24 cellular contexts compared by ENCODE assay signal in the genomic region with DNA sequence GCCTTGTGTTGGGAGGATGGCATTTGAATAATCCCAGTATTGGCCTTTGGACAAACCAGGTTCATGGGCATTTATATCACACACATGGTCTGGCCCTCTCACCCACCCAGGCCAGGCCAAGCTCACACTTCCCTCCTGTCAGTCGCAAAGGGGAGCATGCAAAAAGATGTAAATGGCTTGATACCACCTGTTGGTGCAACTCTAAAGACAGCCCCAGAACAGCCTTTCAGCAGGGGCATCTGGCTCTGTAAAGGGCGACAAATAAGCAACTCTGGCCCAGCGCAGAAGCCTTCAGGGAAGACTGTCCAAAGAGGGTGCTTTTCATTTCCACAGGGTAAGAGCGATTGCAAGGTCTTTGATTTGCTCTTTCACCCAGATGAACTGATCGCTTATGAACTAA.
"Had no signal": no experiment of that assay in that cellular context is flagged by ENCODE, and none has a peak within 500 bp of the region (broad histone marks: within the 10 kb centered on the region; RNA-seq: fewer than 3 reads in every experiment).

No MANE protein-coding gene starts in this region.

- ATAC-seq: activated T-cell treated with anti-CD3 and anti-CD28 coated beads, Interleukin-2, amount 50 U/mL, for 72 hours; T-helper 17 cell had no signal

- H3K36me3 ChIP-seq: Peyer's patch had no signal

- DNase-seq: activated B cell treated with CpG ODN at 0.5 μM for 24 hours; activated CD4-positive, alpha-beta memory T cell treated with anti-CD3 and anti-CD28 coated beads for 36 hours; activated CD4-positive, alpha-beta T cell treated with anti-CD3 and anti-CD28 coated beads for 1 hour; activated CD4-positive, alpha-beta T cell treated with anti-CD3 and anti-CD28 coated beads, Interleukin-2, amount 10 ng/mL, durations not matched to agents 24 days and 14 days; activated naive CD4-positive, alpha-beta T cell treated with anti-CD3 and anti-CD28 coated beads, Interleukin-2, amount 50 U/mL, for 16 hours; activated naive CD8-positive, alpha-beta T cell treated with anti-CD3 and anti-CD28 coated beads, Interleukin-2, amount 10 ng/mL, durations not matched to agents 7 days and 5 days; activated T-cell treated with anti-CD3 and anti-CD28 coated beads for 4 hours; activated T-cell treated with anti-CD3 and anti-CD28 coated beads, Interleukin-2, amount 50 U/mL, for 72 hours; anterior cingulate cortex; caudate nucleus; NCI-H1092; NCI-H1417; NCI-H1930; NCI-H2171; NCI-H2227 treated with DMSO at 0.1 percent for 48 hours; NCI-H526 treated with DMSO at 0.1 percent for 48 hours; NCI-H82; Peyer's patch; SHP77; T-helper 17 cell; T-helper 9 cell had no signal

- H3K27ac Mint-ChIP-seq: activated B cell treated with CpG ODN at 0.5 μM for 24 hours; activated CD4-positive, alpha-beta memory T cell treated with anti-CD3 and anti-CD28 coated beads for 36 hours; activated CD4-positive, alpha-beta T cell treated with anti-CD3 and anti-CD28 coated beads, Interleukin-2, amount 10 ng/mL, durations not matched to agents 24 days and 14 days; activated naive CD8-positive, alpha-beta T cell treated with anti-CD3 and anti-CD28 coated beads, Interleukin-2, amount 10 ng/mL, durations not matched to agents 7 days and 5 days; activated T-cell treated with anti-CD3 and anti-CD28 coated beads, Interleukin-2, amount 50 U/mL, for 72 hours; T-helper 17 cell had no signal

- H3K4me1 ChIP-seq: breast epithelium, Peyer's patch had no signal

- H3K4me3 ChIP-seq: breast epithelium, Peyer's patch had no signal

- H3K27me3 ChIP-seq: adrenal gland, breast epithelium, Peyer's patch had no signal

- H3K4me1 Mint-ChIP-seq: activated B cell treated with CpG ODN at 0.5 μM for 24 hours had no signal

- H3K4me3 Mint-ChIP-seq: activated B cell treated with CpG ODN at 0.5 μM for 24 hours; activated CD4-positive, alpha-beta memory T cell treated with anti-CD3 and anti-CD28 coated beads for 36 hours; activated CD4-positive, alpha-beta T cell treated with anti-CD3 and anti-CD28 coated beads, Interleukin-2, amount 10 ng/mL, durations not matched to agents 24 days and 14 days; activated naive CD8-positive, alpha-beta T cell treated with anti-CD3 and anti-CD28 coated beads, Interleukin-2, amount 10 ng/mL, durations not matched to agents 7 days and 5 days; activated T-cell treated with anti-CD3 and anti-CD28 coated beads, Interleukin-2, amount 50 U/mL, for 72 hours; T-helper 17 cell had no signal

- H3K9me3 ChIP-seq: adrenal gland, breast epithelium, Peyer's patch had no signal

- H3K27ac ChIP-seq: breast epithelium, Peyer's patch, RWPE1 had no signal

- H3K27me3 Mint-ChIP-seq: activated B cell treated with CpG ODN at 0.5 μM for 24 hours; activated CD4-positive, alpha-beta memory T cell treated with anti-CD3 and anti-CD28 coated beads for 36 hours; activated CD4-positive, alpha-beta T cell treated with anti-CD3 and anti-CD28 coated beads, Interleukin-2, amount 10 ng/mL, durations not matched to agents 24 days and 14 days; activated naive CD8-positive, alpha-beta T cell treated with anti-CD3 and anti-CD28 coated beads, Interleukin-2, amount 10 ng/mL, durations not matched to agents 7 days and 5 days; T-helper 17 cell had no signal

- H3K9me3 Mint-ChIP-seq: activated B cell treated with CpG ODN at 0.5 μM for 24 hours; activated CD4-positive, alpha-beta memory T cell treated with anti-CD3 and anti-CD28 coated beads for 36 hours; activated CD4-positive, alpha-beta T cell treated with anti-CD3 and anti-CD28 coated beads, Interleukin-2, amount 10 ng/mL, durations not matched to agents 24 days and 14 days; activated naive CD8-positive, alpha-beta T cell treated with anti-CD3 and anti-CD28 coated beads, Interleukin-2, amount 10 ng/mL, durations not matched to agents 7 days and 5 days; activated T-cell treated with anti-CD3 and anti-CD28 coated beads, Interleukin-2, amount 50 U/mL, for 72 hours had no signal

- H3K36me3 Mint-ChIP-seq: activated naive CD8-positive, alpha-beta T cell treated with anti-CD3 and anti-CD28 coated beads, Interleukin-2, amount 10 ng/mL, durations not matched to agents 7 days and 5 days had no signal
